Comparison of ENCODE assay signal across 8 cellular contexts in genomic region chr12:122062832-122063690, GRCh38. TPM values are rescaled to one million over a fixed set of nuclear protein-coding genes. Genes with fewer than 3 reads are reported as not detected.
DNase-seq lines count a peak whose midpoint lies in the region; ATAC-seq, FAIRE-seq and TF ChIP-seq lines count a peak whose summit lies in the region.

No MANE protein-coding gene starts in this region.

- TF ChIP-seq POLR2A in H54 (IDR thresholded peaks at IDR 0.05; ENCODE audit: low read depth, low read length), result no peak

- no peaks in the 10 kb centered on the region for H4K20me1 ChIP-seq in OCI-LY1 (ENCODE audit: insufficient read depth, low read length)

- H3K4me2 ChIP-seq in OCI-LY1 (ENCODE audit: low read length), result peak overlapping the region; percentile 69; the same call in 1 of the 2 replicates

- H3K4me3 Mint-ChIP-seq in dendritic cell treated with granulocyte-macrophage colony-stimulating factor and Interleukin-4, amounts not matched to agents 40 ng/mL and 50 ng/mL, for 4 days, result peak overlapping the region; percentile 61

- peak overlapping the region; percentile 63 for H3K27ac ChIP-seq in OCI-LY1 (ENCODE audit: low read depth, low read length, poor library complexity, severe bottlenecking)
- H3K27ac ChIP-seq in upper lobe of right lung, result peak overlapping the region; percentile 72

- no peak overlapping the region; the same call in 1 of the 2 replicates for H3K9ac ChIP-seq in OCI-LY1 (ENCODE audit: low read length)

- H3K9me3 ChIP-seq in OCI-LY1 (ENCODE audit: low read length), result no peaks in the 10 kb centered on the region
- no peaks in the 10 kb centered on the region for H3K9me3 ChIP-seq in upper lobe of right lung

- ATAC-seq in upper lobe of right lung, result peak; percentile 81
- ATAC-seq in HG02588 (IDR thresholded peaks at IDR 0.05; ENCODE audit: unreplicated experiment), result no peak
- no peak for ATAC-seq in HG03045 (IDR thresholded peaks at IDR 0.05; ENCODE audit: unreplicated experiment)

- peaks cover 38% of the 10 kb centered on the region for H3K36me3 ChIP-seq in OCI-LY1 (ENCODE audit: insufficient read depth, low read length)
- peaks cover 8% of the 10 kb centered on the region for H3K36me3 ChIP-seq in upper lobe of right lung

- peaks cover 42% of the 10 kb centered on the region for H3K4me1 Mint-ChIP-seq in dendritic cell treated with granulocyte-macrophage colony-stimulating factor and Interleukin-4, amounts not matched to agents 40 ng/mL and 50 ng/mL, for 4 days (ENCODE audit: low read depth)

- TF ChIP-seq CTCF in OCI-LY1 (IDR thresholded peaks at IDR 0.05; ENCODE audit: low read length), result no peak
- TF ChIP-seq CTCF in upper lobe of right lung (IDR thresholded peaks at IDR 0.05), result no peak

- H3K79me2 ChIP-seq in OCI-LY1 (ENCODE audit: insufficient read depth, low read length), result no peaks in the 10 kb centered on the region

- H3K27me3 ChIP-seq in OCI-LY1 (ENCODE audit: insufficient read depth, low read length), result no peaks in the 10 kb centered on the region
- no peaks in the 10 kb centered on the region for H3K27me3 ChIP-seq in upper lobe of right lung

- no peak overlapping the region for H2AFZ ChIP-seq in OCI-LY1 (ENCODE audit: low read length)

- H3K4me1 ChIP-seq in OCI-LY1 (ENCODE audit: insufficient read depth, low read length, severe bottlenecking), result peaks cover 48% of the 10 kb centered on the region
- peaks cover 29% of the 10 kb centered on the region for H3K4me1 ChIP-seq in upper lobe of right lung

- intact Hi-C loops in dendritic cell treated with granulocyte-macrophage colony-stimulating factor and Interleukin-4, amounts not matched to agents 40 ng/mL and 50 ng/mL, for 4 days (cut with micrococcal nuclease), result loop anchor here (2.0 kb wide), 1 partner anchor 18 kb away; no protein-coding TSS in a partner anchor
- intact Hi-C loops in upper lobe of right lung (cut with DNase I), result no loop called here

- H3K4me3 ChIP-seq in OCI-LY1 (ENCODE audit: low read depth, low read length, poor library complexity, severe bottlenecking), result no peak overlapping the region
- peak overlapping the region; percentile 12 for H3K4me3 ChIP-seq in upper lobe of right lung

- peaks cover 43% of the 10 kb centered on the region for H3K36me3 Mint-ChIP-seq in dendritic cell treated with granulocyte-macrophage colony-stimulating factor and Interleukin-4, amounts not matched to agents 40 ng/mL and 50 ng/mL, for 4 days (ENCODE audit: low read depth)

- H3K27ac Mint-ChIP-seq in dendritic cell treated with granulocyte-macrophage colony-stimulating factor and Interleukin-4, amounts not matched to agents 40 ng/mL and 50 ng/mL, for 4 days, result peak overlapping the region; percentile 87

- H3K9me3 Mint-ChIP-seq in dendritic cell treated with granulocyte-macrophage colony-stimulating factor and Interleukin-4, amounts not matched to agents 40 ng/mL and 50 ng/mL, for 4 days, result no peaks in the 10 kb centered on the region

- no peaks in the 10 kb centered on the region for H3K9me2 ChIP-seq in OCI-LY1 (ENCODE audit: low read depth, low read length)

- DNase-seq in H54 (ENCODE audit: insufficient read length, low spot score) (peak; percentile 68), medulla oblongata (ENCODE audit: extremely low spot score) (peak; percentile 61), upper lobe of right lung (no peak)
- DNase-seq in activated T-cell treated with anti-CD3 and anti-CD28 coated beads, Interleukin-2, amount 50 U/mL, for 1 hour, result no peak

- H3F3A ChIP-seq in OCI-LY1 (ENCODE audit: insufficient read depth, low read length), result 0 out of 2 replicates have a peak, but pooled peaks cover 8% of the 10 kb centered on the region

- H3K27me3 Mint-ChIP-seq in dendritic cell treated with granulocyte-macrophage colony-stimulating factor and Interleukin-4, amounts not matched to agents 40 ng/mL and 50 ng/mL, for 4 days, result peaks cover 4% of the 10 kb centered on the region

- FAIRE-seq in H54 (lab: Jason Lieb, UNC), result no peak

RNA-seq across cellular contexts. Expression of gene MLXIP, which starts 15.5 kb away (rescaled TPM):
- total RNA-seq in upper lobe of right lung, result 57.4 TPM

RNA-seq across cellular contexts. Expression of gene BCL7A, which starts 41.4 kb away (rescaled TPM):
- total RNA-seq in upper lobe of right lung, result 11.4 TPM

Comparison
In these comparisons a context has a peak if more than half of its experiments do, and no peak if none do; other contexts are left out.
1. DNase-seq: peak in H54 (single experiment) and medulla oblongata (single experiment); none in upper lobe of right lung (single experiment) and activated T-cell treated with anti-CD3 and anti-CD28 coated beads, Interleukin-2, amount 50 U/mL, for 1 hour (single experiment).